In the genomic region with DNA sequence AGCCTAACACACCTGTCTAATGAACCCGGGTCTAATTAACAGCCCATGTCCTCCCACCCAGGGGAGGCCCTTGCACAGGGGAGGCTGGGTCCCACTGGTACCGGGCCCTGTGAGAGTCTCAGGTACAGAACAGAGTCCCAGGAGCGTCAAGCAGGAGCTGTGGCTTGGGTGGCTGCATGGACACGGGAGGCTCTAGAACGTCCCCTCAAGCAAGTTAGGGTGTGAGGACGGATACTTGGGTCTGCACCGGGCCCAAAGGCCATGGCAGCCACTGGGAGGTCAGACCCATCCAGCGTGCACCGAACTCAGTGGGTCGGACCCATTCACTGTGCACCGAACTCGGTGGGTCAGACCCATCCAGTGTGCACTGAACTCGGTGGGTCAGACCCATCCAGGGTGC, we compare ENCODE assay signal across 21 cellular contexts.
DNase-seq lines count a peak whose midpoint lies in the region; ATAC-seq and TF ChIP-seq lines count a peak whose summit lies in the region.
"Had no signal": no experiment of that assay in that cellular context is flagged by ENCODE, and none has a peak within 500 bp of the region (broad histone marks: within the 10 kb centered on the region; RNA-seq: fewer than 3 reads in every experiment).

No MANE protein-coding gene starts in this region.

- peaks cover 0 to 5% (median 0%) of the 10 kb centered on the region in 7 donors for H3K9me3 Mint-ChIP-seq in CD14-positive monocyte
- peaks cover 0 to 2% (median 0%) of the 10 kb centered on the region in 9 donors for H3K9me3 Mint-ChIP-seq in naive thymus-derived CD8-positive, alpha-beta T cell
- H3K9me3 Mint-ChIP-seq: CD4-positive, alpha-beta T cell had no signal

- no peak overlapping the region for H3K4me3 Mint-ChIP-seq in CD14-positive monocyte
- H3K4me3 Mint-ChIP-seq in naive thymus-derived CD8-positive, alpha-beta T cell = no peak overlapping the region
- H3K4me3 Mint-ChIP-seq: CD4-positive, alpha-beta T cell; CD8-positive, alpha-beta memory T cell; GM23338; HFFc6 had no signal

- H3K4me3 ChIP-seq in Karpas-422 (ENCODE audit: low read length) = no peak overlapping the region
- no peak overlapping the region for H3K4me3 ChIP-seq in aorta (ENCODE audit: low read length in 2 of 2)
- H3K4me3 ChIP-seq: GM12878, GM23338, HAP-1 had no signal

- peak; percentile 17 for DNase-seq in Right ventricle myocardium inferior (ENCODE audit: missing footprints)
- no peak for DNase-seq in left cardiac atrium
- peak; percentile 33 for DNase-seq in CD14-positive monocyte (ENCODE audit: low spot score)
- peak; percentile 22 for DNase-seq in Karpas-422
- peak; percentile 72 for DNase-seq in mesenteric fat pad (ENCODE audit: low spot score)
- no peak for DNase-seq in naive thymus-derived CD8-positive, alpha-beta T cell
- no peak for DNase-seq in Ammon's horn (ENCODE audit: low spot score)
- DNase-seq in aorta = no peak
- DNase-seq: BE2C; Calu3; CD4-positive, alpha-beta T cell; CD8-positive, alpha-beta memory T cell; DMS153; EL; GDM1; HFFc6 had no signal

- no peaks in the 10 kb centered on the region for H3K27me3 ChIP-seq in Karpas-422 (ENCODE audit: low read length)
- H3K27me3 ChIP-seq in aorta (ENCODE audit: control insufficient read depth in 1 of 2, insufficient read depth in 2 of 2, low read length in 1 of 2) = no peaks in the 10 kb centered on the region
- H3K27me3 ChIP-seq: BE2C had no signal

- 96% methylated on average over 13 of the region's 13 CpGs for WGBS in aorta, 2 donors

- H3K27ac ChIP-seq in Karpas-422 (ENCODE audit: low read length) (no peak overlapping the region), aorta (ENCODE audit: low read depth in 1 of 2, low read length in 2 of 2) (no peak overlapping the region)
- H3K27ac ChIP-seq: 22Rv1, C4-2B had no signal

- no peaks in the 10 kb centered on the region for H3K9me2 ChIP-seq in Karpas-422 (replicated peaks; ENCODE audit: insufficient read depth, low read length)

- H3K9me3 ChIP-seq in Karpas-422 (ENCODE audit: low read length) (no peaks in the 10 kb centered on the region), aorta (ENCODE audit: control insufficient read depth, low read length) (no peaks in the 10 kb centered on the region)
- H3K9me3 ChIP-seq: BE2C, HAP-1 had no signal

- H3K4me2 ChIP-seq in Karpas-422 (ENCODE audit: low read depth, low read length, poor library complexity, severe bottlenecking) = no peak overlapping the region
- H3K4me2 ChIP-seq: GM23338 had no signal

- intact Hi-C loops in Right ventricle myocardium inferior (cut with DNase I) = no loop called here
- intact Hi-C loops in left cardiac atrium (cut with DNase I) = no loop called here
- intact Hi-C loops in CD14-positive monocyte (cut with micrococcal nuclease) = no loop called here
- intact Hi-C loops in aorta (cut with DNase I) = no loop called here

- H3K36me3 ChIP-seq in Karpas-422 (ENCODE audit: insufficient read depth, low read length) = no peaks in the 10 kb centered on the region
- no peaks in the 10 kb centered on the region for H3K36me3 ChIP-seq in aorta (ENCODE audit: control insufficient read depth in 1 of 2, insufficient read depth in 2 of 2, low read length in 1 of 2)
- H3K36me3 ChIP-seq: BE2C, HAP-1 had no signal

- H3K79me2 ChIP-seq in Karpas-422 (ENCODE audit: low read length) = no peaks in the 10 kb centered on the region

- no peak overlapping the region for H3K9ac ChIP-seq in Karpas-422 (ENCODE audit: low read length)

- ATAC-seq in Right ventricle myocardium inferior = no peak
- ATAC-seq in left cardiac atrium = no peak
- ATAC-seq in naive thymus-derived CD8-positive, alpha-beta T cell = no peak
- no peak for ATAC-seq in aorta (ENCODE audit: low FRiP score)
- ATAC-seq: GM12878, GM23338 had no signal

- no peak for TF ChIP-seq CTCF in CD14-positive monocyte (IDR thresholded peaks at IDR 0.05)

- H3K4me1 ChIP-seq in Karpas-422 (ENCODE audit: low read length) = no peaks in the 10 kb centered on the region
- no peaks in the 10 kb centered on the region for H3K4me1 ChIP-seq in aorta (ENCODE audit: control insufficient read depth in 1 of 2, insufficient read depth in 2 of 2, low read length in 2 of 2)
- H3K4me1 ChIP-seq: BE2C, HAP-1 had no signal

- no peaks in the 10 kb centered on the region for H3K36me3 Mint-ChIP-seq in CD14-positive monocyte
- no peaks in the 10 kb centered on the region for H3K36me3 Mint-ChIP-seq in naive thymus-derived CD8-positive, alpha-beta T cell

- H2AFZ ChIP-seq in Karpas-422 (ENCODE audit: low read length) = no peak overlapping the region
- H2AFZ ChIP-seq: GM23338 had no signal

- H4K20me1 ChIP-seq in Karpas-422 (ENCODE audit: insufficient read depth, low read depth, low read length) = no peaks in the 10 kb centered on the region

- peaks cover 1 to 2% (median 1%) of the 10 kb centered on the region in 3 donors for H3K27me3 Mint-ChIP-seq in CD14-positive monocyte (ENCODE audit: low read depth in 3 of 3)
- no peaks in the 10 kb centered on the region for H3K27me3 Mint-ChIP-seq in naive thymus-derived CD8-positive, alpha-beta T cell
- H3K27me3 Mint-ChIP-seq: CD4-positive, alpha-beta T cell had no signal

- no peak overlapping the region for H3K27ac Mint-ChIP-seq in CD14-positive monocyte
- H3K27ac Mint-ChIP-seq in naive thymus-derived CD8-positive, alpha-beta T cell = no peak overlapping the region
- H3K27ac Mint-ChIP-seq: CD4-positive, alpha-beta T cell; CD8-positive, alpha-beta memory T cell; GM23338; HFFc6 had no signal

- POLR2A ChIA-PET in naive thymus-derived CD8-positive, alpha-beta T cell (lab: Charles Lee) = no interaction called here

- no peaks in the 10 kb centered on the region for H3K4me1 Mint-ChIP-seq in CD14-positive monocyte
- H3K4me1 Mint-ChIP-seq in naive thymus-derived CD8-positive, alpha-beta T cell = peaks cover 0 to 3% (median 2%) of the 10 kb centered on the region in 4 donors
- H3K4me1 Mint-ChIP-seq: CD8-positive, alpha-beta memory T cell; GM23338 had no signal

Comparison
In these comparisons a context has a peak if more than half of its experiments do, and no peak if none do; other contexts are left out.
1. DNase-seq: peak in Right ventricle myocardium inferior (single experiment), CD14-positive monocyte (single experiment), Karpas-422 (single experiment) and mesenteric fat pad (single experiment); none in left cardiac atrium (single experiment), naive thymus-derived CD8-positive, alpha-beta T cell (0 of 10), Ammon's horn (single experiment) and aorta (0 of 2).